In genomic region chr5:369151-369939, GRCh38 we compare ENCODE assay signal across 9 cellular contexts. TPM values are rescaled to one million over a fixed set of nuclear protein-coding genes. Genes with fewer than 3 reads are reported as not detected.
DNase-seq lines count a peak whose midpoint lies in the region; ATAC-seq and TF ChIP-seq lines count a peak whose summit lies in the region.
"Had no signal": no experiment of that assay in that cellular context is flagged by ENCODE, and none has a peak within 500 bp of the region (broad histone marks: within the 10 kb centered on the region; RNA-seq: fewer than 3 reads in every experiment).

No MANE protein-coding gene starts in this region.

- peak overlapping the region; percentile 62 for H3K27ac Mint-ChIP-seq in activated naive CD8-positive, alpha-beta T cell

- no peak overlapping the region for H3K4me3 ChIP-seq in prostate gland
- no peak overlapping the region for H3K4me3 ChIP-seq in ovary

- H3K36me3 ChIP-seq in prostate gland (no peaks in the 10 kb centered on the region), ovary (no peaks in the 10 kb centered on the region)

- no peaks in the 10 kb centered on the region for H3K9me3 ChIP-seq in prostate gland
- no peaks in the 10 kb centered on the region for H3K9me3 ChIP-seq in ovary

- H3K27me3 Mint-ChIP-seq in activated naive CD8-positive, alpha-beta T cell, result no peaks in the 10 kb centered on the region

- peak; percentile 1 for DNase-seq in prostate gland (ENCODE audit: low spot score)
- no peak for DNase-seq in NCI-H2171 (lab: John Stamatoyannopoulos, UW)
- no peak for DNase-seq in ovary
- no peak for DNase-seq in cerebellar nuclear complex (lab: John Stamatoyannopoulos, UW)
- DNase-seq in activated CD4-positive, CD25-positive, alpha-beta regulatory T cell treated with anti-CD3 and anti-CD28 coated beads, Interleukin-2, amount 50 U/mL, for 72 hours, result no peak
- DNase-seq: SW 1271 had no signal

- H3K36me3 Mint-ChIP-seq in activated naive CD8-positive, alpha-beta T cell, result peaks cover 18% of the 10 kb centered on the region

- H3K4me1 ChIP-seq in prostate gland (replicated peaks) (no peaks in the 10 kb centered on the region), ovary (ENCODE audit: insufficient read depth) (peaks cover 15% of the 10 kb centered on the region)

- intact Hi-C loops in prostate gland (cut with DNase I) (no loop called here), ovary (cut with DNase I) (no loop called here)

- ATAC-seq in GM18867 (IDR thresholded peaks at IDR 0.05; ENCODE audit: unreplicated experiment) (peak; percentile 35), HG02885 (IDR thresholded peaks at IDR 0.05; ENCODE audit: poor library complexity, unreplicated experiment) (peak; percentile 25)

- no peaks in the 10 kb centered on the region for H3K27me3 ChIP-seq in prostate gland (replicated peaks; ENCODE audit: insufficient read depth)
- no peaks in the 10 kb centered on the region for H3K27me3 ChIP-seq in ovary

- no peak for TF ChIP-seq POLR2A in prostate gland (IDR thresholded peaks at IDR 0.05)
- TF ChIP-seq POLR2A in ovary (IDR thresholded peaks at IDR 0.05), result no peak

- WGBS in prostate gland, result 66% methylated on average over 17 of the region's 17 CpGs
- WGBS in ovary, 3 donors, result 70 to 78% (median 73%) methylated on average over 17 of the region's 17 CpGs

- TF ChIP-seq CTCF in prostate gland (IDR thresholded peaks at IDR 0.05) (no peak), ovary (IDR thresholded peaks at IDR 0.05) (no peak)

- H3K27ac ChIP-seq in prostate gland (no peak overlapping the region), ovary (peak overlapping the region in 1 of 2 donors; percentile 4)

- peaks cover 35% of the 10 kb centered on the region for H3K4me1 Mint-ChIP-seq in activated naive CD8-positive, alpha-beta T cell (ENCODE audit: low read depth)

- peaks cover 12% of the 10 kb centered on the region for H3K9me3 Mint-ChIP-seq in activated naive CD8-positive, alpha-beta T cell (ENCODE audit: low read depth)

- no peak for TF ChIP-seq EP300 in ovary (IDR thresholded peaks at IDR 0.05)

- peak overlapping the region; percentile 28 for H3K4me3 Mint-ChIP-seq in activated naive CD8-positive, alpha-beta T cell

RNA-seq across cellular contexts. Expression of gene AHRR, which starts 47.8 kb away (rescaled TPM):
- 10 to 100 TPM in 1 of 2 donors, 1 to 10 TPM in 1; 1.9 to 17.7 TPM for total RNA-seq in prostate gland
- total RNA-seq in ovary, result 10 to 100 TPM in 1 of 7 donors, 1 to 10 TPM in 5, under 1 TPM in 1; 0.72 to 14.9 (median 2.0) TPM
- polyA plus RNA-seq in ovary, result 1 to 10 TPM in 1 of 2 donors, under 1 TPM in 1; 0.77 to 2.1 TPM
